2 cellular contexts compared by ENCODE assay signal in the genomic region with DNA sequence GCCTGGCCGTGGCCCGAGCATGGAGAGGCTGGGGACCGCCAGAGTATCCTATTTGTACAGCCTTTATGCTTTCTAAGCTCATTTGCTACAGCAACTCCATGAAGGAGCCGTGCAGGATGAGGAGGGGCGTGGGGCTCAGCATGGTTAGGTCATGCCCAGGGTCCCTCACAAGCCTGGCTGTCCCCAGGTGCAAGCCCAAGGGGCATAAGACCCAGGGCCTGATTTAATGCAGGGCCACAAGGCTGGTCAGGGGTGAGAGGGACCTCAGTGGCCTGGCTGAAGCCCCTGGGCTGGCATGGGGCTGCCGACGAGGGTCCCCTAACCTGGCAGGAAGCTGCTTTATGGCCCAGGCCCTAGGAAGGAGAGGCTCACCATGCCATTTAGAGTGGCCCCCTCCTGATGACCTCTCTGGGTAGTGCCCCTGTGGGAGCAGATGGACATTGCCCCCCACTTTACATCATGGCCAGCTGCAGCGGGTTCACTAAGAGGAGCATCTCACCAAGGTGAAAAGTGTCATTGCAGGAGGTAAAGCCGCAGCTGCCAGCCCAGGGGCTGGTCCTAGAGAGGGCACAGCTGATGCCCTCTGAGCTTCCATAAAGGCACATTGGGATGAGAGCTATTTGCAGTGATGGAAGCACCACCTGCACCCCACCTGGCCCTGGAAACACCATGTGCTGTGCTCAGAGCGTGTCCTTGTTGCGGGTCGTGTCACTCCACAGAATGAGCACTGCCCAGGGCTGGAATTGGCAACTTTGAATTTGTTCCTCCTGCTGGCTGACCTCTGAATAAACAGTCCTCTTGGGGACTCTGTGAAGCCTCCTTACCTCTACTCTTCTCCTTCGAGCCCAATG.
TF ChIP-seq lines count a peak whose summit lies in the region.

No MANE protein-coding gene starts in this region.

TF ChIP-seq in GM23338, 12 proteins besides CTCF, POLR2A, EP300 and RAD21 (continues in another document):
- TF ChIP-seq, protein P1, sequence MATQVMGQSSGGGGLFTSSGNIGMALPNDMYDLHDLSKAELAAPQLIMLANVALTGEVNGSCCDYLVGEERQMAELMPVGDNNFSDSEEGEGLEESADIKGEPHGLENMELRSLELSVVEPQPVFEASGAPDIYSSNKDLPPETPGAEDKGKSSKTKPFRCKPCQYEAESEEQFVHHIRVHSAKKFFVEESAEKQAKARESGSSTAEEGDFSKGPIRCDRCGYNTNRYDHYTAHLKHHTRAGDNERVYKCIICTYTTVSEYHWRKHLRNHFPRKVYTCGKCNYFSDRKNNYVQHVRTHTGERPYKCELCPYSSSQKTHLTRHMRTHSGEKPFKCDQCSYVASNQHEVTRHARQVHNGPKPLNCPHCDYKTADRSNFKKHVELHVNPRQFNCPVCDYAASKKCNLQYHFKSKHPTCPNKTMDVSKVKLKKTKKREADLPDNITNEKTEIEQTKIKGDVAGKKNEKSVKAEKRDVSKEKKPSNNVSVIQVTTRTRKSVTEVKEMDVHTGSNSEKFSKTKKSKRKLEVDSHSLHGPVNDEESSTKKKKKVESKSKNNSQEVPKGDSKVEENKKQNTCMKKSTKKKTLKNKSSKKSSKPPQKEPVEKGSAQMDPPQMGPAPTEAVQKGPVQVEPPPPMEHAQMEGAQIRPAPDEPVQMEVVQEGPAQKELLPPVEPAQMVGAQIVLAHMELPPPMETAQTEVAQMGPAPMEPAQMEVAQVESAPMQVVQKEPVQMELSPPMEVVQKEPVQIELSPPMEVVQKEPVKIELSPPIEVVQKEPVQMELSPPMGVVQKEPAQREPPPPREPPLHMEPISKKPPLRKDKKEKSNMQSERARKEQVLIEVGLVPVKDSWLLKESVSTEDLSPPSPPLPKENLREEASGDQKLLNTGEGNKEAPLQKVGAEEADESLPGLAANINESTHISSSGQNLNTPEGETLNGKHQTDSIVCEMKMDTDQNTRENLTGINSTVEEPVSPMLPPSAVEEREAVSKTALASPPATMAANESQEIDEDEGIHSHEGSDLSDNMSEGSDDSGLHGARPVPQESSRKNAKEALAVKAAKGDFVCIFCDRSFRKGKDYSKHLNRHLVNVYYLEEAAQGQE (IDR thresholded peaks at IDR 0.05; ENCODE audit: unreplicated experiment): no peak
- no peak for TF ChIP-seq ZNF114 (CRISPR knock-in tag; IDR thresholded peaks at IDR 0.05)
- TF ChIP-seq EZH2phosphoT487 (IDR thresholded peaks at IDR 0.05; ENCODE audit: unreplicated experiment): no peak
- no peak for TF ChIP-seq NANOG (IDR thresholded peaks at IDR 0.05; ENCODE audit: borderline replicate concordance)
- TF ChIP-seq EZH2 (IDR thresholded peaks at IDR 0.05; ENCODE audit: low read depth, unreplicated experiment): no peak
- TF ChIP-seq ETS1 (IDR thresholded peaks at IDR 0.05): no peak
- no peak for TF ChIP-seq JUNB (IDR thresholded peaks at IDR 0.05; ENCODE audit: unreplicated experiment)
- TF ChIP-seq ZNF331 (CRISPR knock-in tag; IDR thresholded peaks at IDR 0.05; ENCODE audit: low read depth): no peak
- no peak for TF ChIP-seq STAT1 (IDR thresholded peaks at IDR 0.05; ENCODE audit: unreplicated experiment)
- no peak for TF ChIP-seq CREB1 (CRISPR knock-in tag; IDR thresholded peaks at IDR 0.05; ENCODE audit: low read depth)
- TF ChIP-seq POLR2AphosphoS5 (IDR thresholded peaks at IDR 0.05; ENCODE audit: low read depth): no peak

TF ChIP-seq in WTC11, 78 proteins besides CTCF, POLR2A, EP300 and RAD21 (continued from another document):
- TF ChIP-seq, protein P2, sequence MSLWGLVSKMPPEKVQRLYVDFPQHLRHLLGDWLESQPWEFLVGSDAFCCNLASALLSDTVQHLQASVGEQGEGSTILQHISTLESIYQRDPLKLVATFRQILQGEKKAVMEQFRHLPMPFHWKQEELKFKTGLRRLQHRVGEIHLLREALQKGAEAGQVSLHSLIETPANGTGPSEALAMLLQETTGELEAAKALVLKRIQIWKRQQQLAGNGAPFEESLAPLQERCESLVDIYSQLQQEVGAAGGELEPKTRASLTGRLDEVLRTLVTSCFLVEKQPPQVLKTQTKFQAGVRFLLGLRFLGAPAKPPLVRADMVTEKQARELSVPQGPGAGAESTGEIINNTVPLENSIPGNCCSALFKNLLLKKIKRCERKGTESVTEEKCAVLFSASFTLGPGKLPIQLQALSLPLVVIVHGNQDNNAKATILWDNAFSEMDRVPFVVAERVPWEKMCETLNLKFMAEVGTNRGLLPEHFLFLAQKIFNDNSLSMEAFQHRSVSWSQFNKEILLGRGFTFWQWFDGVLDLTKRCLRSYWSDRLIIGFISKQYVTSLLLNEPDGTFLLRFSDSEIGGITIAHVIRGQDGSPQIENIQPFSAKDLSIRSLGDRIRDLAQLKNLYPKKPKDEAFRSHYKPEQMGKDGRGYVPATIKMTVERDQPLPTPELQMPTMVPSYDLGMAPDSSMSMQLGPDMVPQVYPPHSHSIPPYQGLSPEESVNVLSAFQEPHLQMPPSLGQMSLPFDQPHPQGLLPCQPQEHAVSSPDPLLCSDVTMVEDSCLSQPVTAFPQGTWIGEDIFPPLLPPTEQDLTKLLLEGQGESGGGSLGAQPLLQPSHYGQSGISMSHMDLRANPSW (CRISPR knock-in tag; conservative IDR thresholded peaks at IDR 0.05; ENCODE audit: low read depth): no peak
- TF ChIP-seq NR2C2 (CRISPR knock-in tag; IDR thresholded peaks at IDR 0.05) (no peak), ATF6 (CRISPR knock-in tag; IDR thresholded peaks at IDR 0.05) (no peak), TEAD1 (CRISPR knock-in tag; IDR thresholded peaks at IDR 0.05) (no peak), TCF7 (CRISPR knock-in tag; IDR thresholded peaks at IDR 0.05; ENCODE audit: low read depth) (no peak), GABPB1 (CRISPR knock-in tag; IDR thresholded peaks at IDR 0.05) (no peak), RORB (CRISPR knock-in tag; IDR thresholded peaks at IDR 0.05) (no peak), ATF3 (CRISPR knock-in tag; conservative IDR thresholded peaks at IDR 0.05) (no peak), SMAD4 (CRISPR knock-in tag; IDR thresholded peaks at IDR 0.05) (no peak), ELF4 (CRISPR knock-in tag; IDR thresholded peaks at IDR 0.05; ENCODE audit: low read depth) (no peak), IRF1 (CRISPR knock-in tag; IDR thresholded peaks at IDR 0.05) (no peak)
- TF ChIP-seq, protein P3, sequence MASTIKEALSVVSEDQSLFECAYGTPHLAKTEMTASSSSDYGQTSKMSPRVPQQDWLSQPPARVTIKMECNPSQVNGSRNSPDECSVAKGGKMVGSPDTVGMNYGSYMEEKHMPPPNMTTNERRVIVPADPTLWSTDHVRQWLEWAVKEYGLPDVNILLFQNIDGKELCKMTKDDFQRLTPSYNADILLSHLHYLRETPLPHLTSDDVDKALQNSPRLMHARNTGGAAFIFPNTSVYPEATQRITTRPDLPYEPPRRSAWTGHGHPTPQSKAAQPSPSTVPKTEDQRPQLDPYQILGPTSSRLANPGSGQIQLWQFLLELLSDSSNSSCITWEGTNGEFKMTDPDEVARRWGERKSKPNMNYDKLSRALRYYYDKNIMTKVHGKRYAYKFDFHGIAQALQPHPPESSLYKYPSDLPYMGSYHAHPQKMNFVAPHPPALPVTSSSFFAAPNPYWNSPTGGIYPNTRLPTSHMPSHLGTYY (CRISPR knock-in tag; IDR thresholded peaks at IDR 0.05): no peak
- TF ChIP-seq, protein P4, sequence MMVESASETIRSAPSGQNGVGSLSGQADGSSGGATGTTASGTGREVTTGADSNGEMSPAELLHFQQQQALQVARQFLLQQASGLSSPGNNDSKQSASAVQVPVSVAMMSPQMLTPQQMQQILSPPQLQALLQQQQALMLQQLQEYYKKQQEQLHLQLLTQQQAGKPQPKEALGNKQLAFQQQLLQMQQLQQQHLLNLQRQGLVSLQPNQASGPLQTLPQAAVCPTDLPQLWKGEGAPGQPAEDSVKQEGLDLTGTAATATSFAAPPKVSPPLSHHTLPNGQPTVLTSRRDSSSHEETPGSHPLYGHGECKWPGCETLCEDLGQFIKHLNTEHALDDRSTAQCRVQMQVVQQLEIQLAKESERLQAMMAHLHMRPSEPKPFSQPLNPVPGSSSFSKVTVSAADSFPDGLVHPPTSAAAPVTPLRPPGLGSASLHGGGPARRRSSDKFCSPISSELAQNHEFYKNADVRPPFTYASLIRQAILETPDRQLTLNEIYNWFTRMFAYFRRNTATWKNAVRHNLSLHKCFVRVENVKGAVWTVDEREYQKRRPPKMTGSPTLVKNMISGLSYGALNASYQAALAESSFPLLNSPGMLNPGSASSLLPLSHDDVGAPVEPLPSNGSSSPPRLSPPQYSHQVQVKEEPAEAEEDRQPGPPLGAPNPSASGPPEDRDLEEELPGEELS (CRISPR knock-in tag; IDR thresholded peaks at IDR 0.05): no peak
